12 cellular contexts compared by ENCODE assay signal in genomic region chr17:64115871-64116534, GRCh38. TPM values are rescaled to one million over a fixed set of nuclear protein-coding genes. Genes with fewer than 3 reads are reported as not detected.
DNase-seq lines count a peak whose midpoint lies in the region; ATAC-seq and TF ChIP-seq lines count a peak whose summit lies in the region.
"Had no signal": no experiment of that assay in that cellular context is flagged by ENCODE, and none has a peak within 500 bp of the region (broad histone marks: within the 10 kb centered on the region; RNA-seq: fewer than 3 reads in every experiment).

No MANE protein-coding gene starts in this region.

- CTCF ChIA-PET in CD8-positive, alpha-beta T cell (lab: Charles Lee) = interaction anchor here (1.0 to 1.6 kb wide), 4 partner anchors 16 to 91 kb away, joined by 3 to 6 read pairs (median 5); no protein-coding TSS in a partner anchor

- intact Hi-C loops in CD8-positive, alpha-beta T cell (cut with DNase I, micrococcal nuclease) = no loop called here
- intact Hi-C loops in body of pancreas (cut with DNase I) = no loop called here

- DNase-seq in CD8-positive, alpha-beta T cell = no peak
- DNase-seq in LHCN-M2 (ENCODE audit: low read depth) (peak; percentile 64), body of pancreas (peak; percentile 69 to 81 (median 78)), lung (ENCODE audit: low spot score) (no peak), NCI-H82 (lab: John Stamatoyannopoulos, UW) (no peak), COLO829 (ENCODE audit: low spot score) (no peak), SJCRH30 (no peak), globus pallidus (ENCODE audit: low spot score) (no peak)
- DNase-seq: hypothalamus, KG1 had no signal

- 26 to 37% methylated on average over 6 to 7 of the region's 7 CpGs for WGBS in body of pancreas, 2 donors
- WGBS in lung, 2 donors = 55 to 61% methylated on average over 7 of the region's 7 CpGs

- H3K27me3 Mint-ChIP-seq in CD8-positive, alpha-beta T cell (ENCODE audit: low read depth) = no peaks in the 10 kb centered on the region

- H3K4me1 Mint-ChIP-seq in CD8-positive, alpha-beta T cell (ENCODE audit: low read depth) = peaks cover 61% of the 10 kb centered on the region

- H3K27me3 ChIP-seq in CD8-positive, alpha-beta T cell (ENCODE audit: insufficient read depth, low read length) = no peaks in the 10 kb centered on the region
- H3K27me3 ChIP-seq in body of pancreas = no peaks in the 10 kb centered on the region
- no peaks in the 10 kb centered on the region for H3K27me3 ChIP-seq in lung (ENCODE audit: control insufficient read depth, insufficient read depth)
- no peaks in the 10 kb centered on the region for H3K27me3 ChIP-seq in SJCRH30
- H3K27me3 ChIP-seq: neutrophil, SJSA1 had no signal

- no peaks in the 10 kb centered on the region for H3K36me3 ChIP-seq in CD8-positive, alpha-beta T cell (ENCODE audit: insufficient read depth, low read length)
- H3K36me3 ChIP-seq in body of pancreas (replicated peaks in 1 of 2; ENCODE audit: insufficient read depth in 1 of 2, low read depth in 2 of 2) (no peaks in the 10 kb centered on the region), lung (ENCODE audit: control insufficient read depth in 2 of 2, insufficient read depth in 2 of 2, low read length in 2 of 2) (peaks cover 0 to 1% of the 10 kb centered on the region in 2 donors), SJCRH30 (no peaks in the 10 kb centered on the region)
- H3K36me3 ChIP-seq: neutrophil, SJSA1 had no signal

- H3K4me3 ChIP-seq in CD8-positive, alpha-beta T cell (ENCODE audit: low read depth, low read length) = no peak overlapping the region
- H3K4me3 ChIP-seq in body of pancreas = no peak overlapping the region
- H3K4me3 ChIP-seq in lung = no peak overlapping the region
- no peak overlapping the region for H3K4me3 ChIP-seq in SJCRH30
- H3K4me3 ChIP-seq: SJSA1 had no signal

- no peak overlapping the region for H3K4me3 Mint-ChIP-seq in CD8-positive, alpha-beta T cell

- POLR2A ChIA-PET in CD8-positive, alpha-beta T cell (lab: Charles Lee) = interaction anchor here (0.6 to 1.4 kb wide), 3 partner anchors 10 to 72 kb away, joined by 3 to 5 read pairs (median 4); no protein-coding TSS in a partner anchor

- peaks cover 13% of the 10 kb centered on the region for H3K4me1 ChIP-seq in CD8-positive, alpha-beta T cell (ENCODE audit: insufficient read depth, low read length)
- peaks cover 98% of the 10 kb centered on the region for H3K4me1 ChIP-seq in body of pancreas
- H3K4me1 ChIP-seq in lung (ENCODE audit: control insufficient read depth in 2 of 2, insufficient read depth in 2 of 2, low read length in 2 of 2) = peaks cover 11 to 20% of the 10 kb centered on the region in 2 donors
- no peaks in the 10 kb centered on the region for H3K4me1 ChIP-seq in SJCRH30
- H3K4me1 ChIP-seq: SJSA1 had no signal

- H3K27ac Mint-ChIP-seq in CD8-positive, alpha-beta T cell = peak overlapping the region; percentile 43

- H3K27ac ChIP-seq in CD8-positive, alpha-beta T cell (ENCODE audit: low read depth, low read length) = no peak overlapping the region
- H3K27ac ChIP-seq in body of pancreas (peak overlapping the region; percentile 61 to 87 (median 77)), lung (ENCODE audit: low read depth in 1 of 2, low read length in 1 of 2) (peak overlapping the region in 1 of 2 donors; percentile 50), SJCRH30 (no peak overlapping the region)
- H3K27ac ChIP-seq: neutrophil, SJSA1 had no signal

- no peak for TF ChIP-seq CTCF in CD8-positive, alpha-beta T cell (IDR thresholded peaks at IDR 0.05)
- TF ChIP-seq CTCF in body of pancreas (IDR thresholded peaks at IDR 0.05) (no peak), lung (IDR thresholded peaks at IDR 0.05; ENCODE audit: control extremely low read depth, extremely low read depth) (no peak)

- no peaks in the 10 kb centered on the region for H3K9me3 ChIP-seq in CD8-positive, alpha-beta T cell (ENCODE audit: low read length)
- H3K9me3 ChIP-seq in body of pancreas (no peaks in the 10 kb centered on the region), lung (ENCODE audit: control insufficient read depth in 2 of 2, insufficient read depth in 1 of 2, low read length in 1 of 2) (no peaks in the 10 kb centered on the region), SJCRH30 (replicated peaks) (no peaks in the 10 kb centered on the region)
- H3K9me3 ChIP-seq: neutrophil, SJSA1 had no signal

- no peaks in the 10 kb centered on the region for H3K9me3 Mint-ChIP-seq in CD8-positive, alpha-beta T cell

- peaks cover under 1% of the 10 kb centered on the region for H3K36me3 Mint-ChIP-seq in CD8-positive, alpha-beta T cell

- TF ChIP-seq POLR2A in body of pancreas (IDR thresholded peaks at IDR 0.05) = no peak

- ATAC-seq in CD8-positive, alpha-beta T cell = no peak
- ATAC-seq in body of pancreas (peak; percentile 69), lung (ENCODE audit: insufficient read depth, low FRiP score) (peak; percentile 22)

RNA-seq across cellular contexts. Expression of gene ERN1, which starts 13.9 kb away (rescaled TPM):
- total RNA-seq in CD8-positive, alpha-beta T cell = 10 to 100 TPM; 57.1 to 64.0 TPM
- total RNA-seq in LHCN-M2 (2014; rRNA removed) (2.9 and 3.8 TPM in 2 replicates), body of pancreas (10 to 100 TPM; 63.3 to 77.1 TPM), lung (10 to 100 TPM; 23.9 to 34.2 TPM)
- 1.8 TPM for polyA plus RNA-seq in LHCN-M2 (2012)
- polyA plus RNA-seq in lung = 10 to 100 TPM in 1 of 2 donors, 1 to 10 TPM in 1; 8.3 to 14.8 TPM
- 2.2 and 3.8 TPM in 2 replicates for total RNA-seq in SJCRH30 (2014; rRNA removed; shearing (Covaris generic))

Comparison
In these comparisons a context has a peak if more than half of its experiments do, and no peak if none do; other contexts are left out.
1. DNase-seq: peak in LHCN-M2 (single experiment) and body of pancreas (4 of 4); none in CD8-positive, alpha-beta T cell (0 of 7), lung (single experiment), NCI-H82 (single experiment), COLO829 (single experiment), SJCRH30 (0 of 2) and globus pallidus (single experiment).
2. H3K27ac ChIP-seq: peak in body of pancreas (4 of 4); none in CD8-positive, alpha-beta T cell (single experiment) and SJCRH30 (single experiment).